ENCODE assay signal across 23 cellular contexts in the genomic region with DNA sequence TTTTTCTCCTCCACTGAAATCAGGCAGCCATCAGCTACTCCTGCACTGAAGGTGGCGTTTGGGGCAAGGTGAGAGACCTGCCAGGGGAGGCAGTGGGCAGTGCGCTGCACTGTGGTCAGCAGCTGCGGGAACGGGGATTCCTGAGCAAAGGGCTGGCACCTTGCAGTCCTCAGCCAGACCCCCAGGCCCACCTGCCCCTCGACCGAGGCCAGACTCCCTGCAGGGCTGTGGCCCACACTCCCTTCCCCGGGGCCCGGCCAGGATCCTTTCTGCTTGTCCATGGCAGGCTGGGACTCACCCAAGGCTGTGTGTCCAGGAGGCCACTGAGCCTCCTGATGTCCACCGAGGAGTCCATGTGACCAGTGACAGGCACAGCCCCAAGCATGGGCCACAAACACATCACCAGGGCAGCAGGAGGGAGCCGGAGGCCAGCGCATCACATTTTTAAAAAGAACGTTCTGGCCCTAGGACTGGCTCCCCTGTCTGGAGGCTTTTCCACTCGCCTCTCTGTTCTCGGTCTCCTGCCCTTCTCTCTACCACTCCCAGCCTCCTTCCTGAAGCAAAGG. TPM values are rescaled to one million over a fixed set of nuclear protein-coding genes. Genes with fewer than 3 reads are reported as not detected.
DNase-seq lines count a peak whose midpoint lies in the region; ATAC-seq, FAIRE-seq and TF ChIP-seq lines count a peak whose summit lies in the region.
"Had no signal": no experiment of that assay in that cellular context is flagged by ENCODE, and none has a peak within 500 bp of the region (broad histone marks: within the 10 kb centered on the region; RNA-seq: fewer than 3 reads in every experiment).

No MANE protein-coding gene starts in this region.

- H2AFZ ChIP-seq in DND-41 (ENCODE audit: low read depth, low read length), result no peak overlapping the region
- H2AFZ ChIP-seq in HepG2 (ENCODE audit: low read length), result no peak overlapping the region
- no peak overlapping the region for H2AFZ ChIP-seq in mammary epithelial cell (ENCODE audit: low read depth, low read length)

- peak overlapping the region; percentile 92 for H3K27ac Mint-ChIP-seq in T-helper 17 cell
- H3K27ac Mint-ChIP-seq in activated CD4-positive, alpha-beta T cell treated with anti-CD3 and anti-CD28 coated beads for 36 hours, result no peak overlapping the region
- H3K27ac Mint-ChIP-seq: B cell had no signal

- CTCF ChIA-PET in HepG2 (lab: Yijun Ruan, JAX; ENCODE audit: low intra/inter-chr PET ratio, low total read pairs) (no interaction called here), mammary epithelial cell (lab: Charles Lee; ENCODE audit: low non-redundant PET) (no interaction called here)
- CTCF ChIA-PET in activated CD4-positive, alpha-beta T cell treated with anti-CD3 and anti-CD28 coated beads for 36 hours (lab: Charles Lee), result no interaction called here

- no peaks in the 10 kb centered on the region for H4K20me1 ChIP-seq in DND-41 (ENCODE audit: insufficient read depth, low read length)
- no peaks in the 10 kb centered on the region for H4K20me1 ChIP-seq in HepG2 (ENCODE audit: insufficient read depth, low read length)
- no peaks in the 10 kb centered on the region for H4K20me1 ChIP-seq in mammary epithelial cell (ENCODE audit: insufficient read depth, low read length)

- POLR2A ChIA-PET in HepG2 (lab: Yijun Ruan, JAX), result interaction anchor here (1.3 kb wide), 1 partner anchor 28 kb away, joined by 3 read pairs; a partner anchor contains a TSS
- POLR2A ChIA-PET in activated CD4-positive, alpha-beta T cell treated with anti-CD3 and anti-CD28 coated beads for 36 hours (lab: Charles Lee), result no interaction called here

- WGBS in HepG2 (ENCODE audit: low lambda C conversion rate), result 19% methylated on average over 13 of the region's 14 CpGs
- 83% methylated on average over 6 of the region's 14 CpGs for WGBS in mammary epithelial cell (ENCODE audit: low coverage, missing lambda C conversion rate)

- in situ Hi-C loops in HepG2 (cut with HindIII; ENCODE audit: extremely low pct_ligation_motif_present, low pct_unique_long_range_greater_than_20kb), result no loop called here
- in situ Hi-C loops in mammary epithelial cell (cut with MboI; ENCODE audit: low sequenced_read_pairs in 2 of 2), result no loop called here

- H3K4me2 ChIP-seq in DND-41 (ENCODE audit: insufficient read depth, low read length), result peak overlapping the region; percentile 58
- no peak overlapping the region for H3K4me2 ChIP-seq in HepG2 (ENCODE audit: low read depth, low read length)
- no peak overlapping the region for H3K4me2 ChIP-seq in mammary epithelial cell (ENCODE audit: insufficient read depth, low read depth, low read length)

- TF ChIP-seq EP300 in HepG2 (IDR thresholded peaks at IDR 0.05; ENCODE audit: low read depth in 2 of 2, low read length in 2 of 2), result no peak
- no peak for TF ChIP-seq EP300 in HepG2 (CRISPR knock-in tag; IDR thresholded peaks at IDR 0.05; ENCODE audit: borderline replicate concordance)

- H3K4me1 Mint-ChIP-seq in T-helper 17 cell, result peaks cover 22% of the 10 kb centered on the region
- H3K4me1 Mint-ChIP-seq in activated CD4-positive, alpha-beta T cell treated with anti-CD3 and anti-CD28 coated beads for 36 hours, result peaks cover 25% of the 10 kb centered on the region

- H3K79me2 ChIP-seq in DND-41 (ENCODE audit: insufficient read depth, low read length), result no peaks in the 10 kb centered on the region
- H3K79me2 ChIP-seq in HepG2 (ENCODE audit: insufficient read depth, low read length), result no peaks in the 10 kb centered on the region
- no peaks in the 10 kb centered on the region for H3K79me2 ChIP-seq in mammary epithelial cell (ENCODE audit: insufficient read depth, low read length)

- DNase-seq in DND-41 (no peak), T-helper 17 cell (no peak), HepG2 (ENCODE audit: low spot score) (no peak), mammary epithelial cell (no peak), erythroblast (lab: John Stamatoyannopoulos, UW) (no peak)
- no peak for DNase-seq in activated CD4-positive, alpha-beta T cell treated with anti-CD3 and anti-CD28 coated beads for 36 hours
- DNase-seq: Calu3, DMS79 treated with DMSO at 0.1 percent for 48 hours, Kasumi-1, NCI-H1105, NCI-H1436 treated with DMSO at 0.1 percent for 48 hours, NCI-H187 treated with DMSO at 0.1 percent for 48 hours, NCI-H446, NCI-H524 treated with DMSO at 0.1 percent for 48 hours, NCI-H774, PC-3, SJCRH30 had no signal

- dilution Hi-C loops in mammary epithelial cell (cut with HindIII; ENCODE audit: low sequenced_read_pairs), result loop anchor here (5.0 kb wide), 1 partner anchor 38 kb away; no protein-coding TSS in a partner anchor

- intact Hi-C loops in HepG2 (cut with micrococcal nuclease; ENCODE audit: unreplicated experiment) (no loop called here), mammary epithelial cell (cut with micrococcal nuclease) (no loop called here)
- intact Hi-C loops in activated CD4-positive, alpha-beta T cell treated with anti-CD3 and anti-CD28 coated beads for 36 hours (cut with DNase I, micrococcal nuclease), result no loop called here

- FAIRE-seq in HepG2 (lab: Jason Lieb, UNC), result no peak
- FAIRE-seq: GM12892, H54, K562 had no signal

- no peaks in the 10 kb centered on the region for H3K36me3 ChIP-seq in DND-41 (ENCODE audit: insufficient read depth, low read length)
- no peaks in the 10 kb centered on the region for H3K36me3 ChIP-seq in HepG2 (replicated peaks in 1 of 2; ENCODE audit: control insufficient read depth in 1 of 2, insufficient read depth in 2 of 2, low read length in 2 of 2)
- no peaks in the 10 kb centered on the region for H3K36me3 ChIP-seq in mammary epithelial cell (ENCODE audit: insufficient read depth, low read length)
- H3K36me3 ChIP-seq: SJCRH30 had no signal

- ATAC-seq in DND-41 (ENCODE audit: insufficient read depth, low read depth) (no peak), T-helper 17 cell (no peak), HepG2 (peak; percentile 21; the same call in 2 of the 3 replicates), GM21367 (IDR thresholded peaks at IDR 0.05; ENCODE audit: unreplicated experiment) (no peak)
- no peak for ATAC-seq in activated CD4-positive, alpha-beta T cell treated with anti-CD3 and anti-CD28 coated beads for 36 hours
- ATAC-seq: K562, PC-3, Right ventricle myocardium inferior had no signal

- H3K27me3 ChIP-seq in DND-41 (ENCODE audit: insufficient read depth, low read length, poor library complexity), result no peaks in the 10 kb centered on the region
- peaks cover 11 to 61% of the 10 kb centered on the region in 2 experiments; a peak in 4 of 5 replicates for H3K27me3 ChIP-seq in HepG2 (ENCODE audit: control insufficient read depth in 1 of 2, insufficient read depth in 2 of 2, low read length in 2 of 2)
- H3K27me3 ChIP-seq in mammary epithelial cell (ENCODE audit: insufficient read depth, low read length), result peaks cover 7% of the 10 kb centered on the region

- TF ChIP-seq CTCF in DND-41 (IDR thresholded peaks at IDR 0.05; ENCODE audit: borderline replicate concordance, extremely low read depth, low read length, poor library complexity, severe bottlenecking) (no peak), HepG2 (CRISPR knock-in tag; IDR thresholded peaks at IDR 0.05) (no peak), mammary epithelial cell (conservative IDR thresholded peaks at IDR 0.05 in 1 of 2, IDR thresholded peaks at IDR 0.05 in 1 of 2; ENCODE audit: extremely low read depth in 1 of 2, insufficient read depth in 1 of 2, low read depth in 1 of 2, low read length in 2 of 2) (no peak)

- peaks cover 2% of the 10 kb centered on the region for H3K36me3 Mint-ChIP-seq in T-helper 17 cell (ENCODE audit: low read depth)
- no peaks in the 10 kb centered on the region for H3K36me3 Mint-ChIP-seq in activated CD4-positive, alpha-beta T cell treated with anti-CD3 and anti-CD28 coated beads for 36 hours (ENCODE audit: low read depth)

- H3K27ac ChIP-seq in DND-41 (ENCODE audit: low read length) (peak overlapping the region; percentile 89), HepG2 (ENCODE audit: extremely low read length, insufficient read depth, low read length) (no peak overlapping the region), mammary epithelial cell (ENCODE audit: insufficient read depth, low read depth, low read length) (no peak overlapping the region)
- H3K27ac ChIP-seq: SJCRH30 had no signal

- H3K4me3 Mint-ChIP-seq in T-helper 17 cell, result peak overlapping the region; percentile 69
- no peak overlapping the region for H3K4me3 Mint-ChIP-seq in activated CD4-positive, alpha-beta T cell treated with anti-CD3 and anti-CD28 coated beads for 36 hours
- H3K4me3 Mint-ChIP-seq: B cell had no signal

- H3K9me3 ChIP-seq in DND-41 (ENCODE audit: insufficient read depth, low read length, severe bottlenecking) (no peaks in the 10 kb centered on the region), T-helper 17 cell (ENCODE audit: control insufficient read depth, low read length, poor library complexity, severe bottlenecking) (no peaks in the 10 kb centered on the region), HepG2 (ENCODE audit: low read length) (no peaks in the 10 kb centered on the region), mammary epithelial cell (replicated peaks; ENCODE audit: insufficient read depth, low read length) (no peaks in the 10 kb centered on the region)
- H3K9me3 ChIP-seq: SJCRH30 had no signal

- H3K4me1 ChIP-seq in DND-41 (ENCODE audit: insufficient read depth, low read length) (peaks cover 41% of the 10 kb centered on the region), HepG2 (ENCODE audit: insufficient read depth, low read length) (peaks cover 10% of the 10 kb centered on the region), mammary epithelial cell (ENCODE audit: insufficient read depth, low read length) (no peaks in the 10 kb centered on the region)
- H3K4me1 ChIP-seq: SJCRH30 had no signal

- H3K4me3 ChIP-seq in DND-41 (ENCODE audit: low read depth in 1 of 2, low read length in 2 of 2) (peak overlapping the region in 1 of 2 experiments; percentile 10; a peak in 1 of 4 replicates), HepG2 (replicated peaks in 1 of 3; ENCODE audit: insufficient read depth in 1 of 3, low read depth in 2 of 3, low read length in 3 of 3) (no peak overlapping the region), mammary epithelial cell (replicated peaks in 1 of 3; ENCODE audit: insufficient read depth in 1 of 3, low read depth in 2 of 3, low read length in 3 of 3) (no peak overlapping the region)
- H3K4me3 ChIP-seq: K562, SJCRH30 had no signal

- no peaks in the 10 kb centered on the region for H3K9me3 Mint-ChIP-seq in activated CD4-positive, alpha-beta T cell treated with anti-CD3 and anti-CD28 coated beads for 36 hours (ENCODE audit: low read depth)

- H3K9ac ChIP-seq in DND-41 (ENCODE audit: low read depth, low read length), result peak overlapping the region; percentile 19
- H3K9ac ChIP-seq in HepG2 (ENCODE audit: insufficient read depth, low read depth, low read length), result no peak overlapping the region
- H3K9ac ChIP-seq in mammary epithelial cell (ENCODE audit: insufficient read depth, low read length), result no peak overlapping the region

- BruUV-seq in HepG2 (replicated peaks; lab: Mats Ljungman, UMichigan) (no TSS peak), mammary epithelial cell (replicated peaks; lab: Mats Ljungman, UMichigan) (no TSS peak)

- H3K27me3 Mint-ChIP-seq in T-helper 17 cell, result peaks cover 18% of the 10 kb centered on the region
- H3K27me3 Mint-ChIP-seq in activated CD4-positive, alpha-beta T cell treated with anti-CD3 and anti-CD28 coated beads for 36 hours, result no peaks in the 10 kb centered on the region

- no peak for TF ChIP-seq POLR2A in HepG2 (IDR thresholded peaks at IDR 0.05; ENCODE audit: insufficient read depth in 1 of 2, low read depth in 2 of 2, low read length in 2 of 2)
- no peak for TF ChIP-seq POLR2A in erythroblast (IDR thresholded peaks at IDR 0.05; ENCODE audit: low read length)

- no peak for TF ChIP-seq RAD21 in HepG2 (CRISPR knock-in tag; IDR thresholded peaks at IDR 0.05)

RNA-seq across cellular contexts. Expression of a gene that starts 28.5 kb away (rescaled TPM):
- total RNA-seq in T-helper 17 cell (10 to 100 TPM; 64.4 to 64.5 TPM), HepG2 (2016; rRNA removed; fragmentation: Illumina TruSeq; extraction: Trizol) (4.7 and 4.9 TPM in 2 replicates), mammary epithelial cell (1 to 10 TPM; 2.7 to 9.1 TPM)
- total RNA-seq in HepG2 (2016; cell fraction: cytosol; rRNA removed; fragmentation: Illumina TruSeq; extraction: Trizol; ENCODE audit: low read depth), result 11.1 and 13.2 TPM in 2 replicates
- total RNA-seq in HepG2 (2016; cell fraction: insoluble cytoplasmic fraction; rRNA removed; fragmentation: Illumina TruSeq; extraction: Trizol), result 3.2 TPM in 2 replicates
- total RNA-seq in HepG2 (2016; cell fraction: membrane; rRNA removed; fragmentation: Illumina TruSeq; extraction: Trizol), result 2.2 and 2.9 TPM in 2 replicates
- 7.0 and 9.7 TPM in 2 replicates for total RNA-seq in HepG2 (2016; cell fraction: nucleus; rRNA removed; fragmentation: Illumina TruSeq; extraction: Trizol)
- polyA plus RNA-seq in HepG2 (2011; rRNA removed) (0.61 and 0.66 TPM in 2 replicates), mammary epithelial cell (1.3 TPM)
- 0.35 and 0.46 TPM in 2 replicates for polyA plus RNA-seq in HepG2 (2011; cell fraction: cytosol; rRNA removed)
- 3.4 and 4.2 TPM in 2 replicates for polyA plus RNA-seq in HepG2 (2011; cell fraction: nucleus; rRNA removed)
- polyA plus RNA-seq in HepG2 (2012), result 3.6 and 4.0 TPM in 2 replicates
- polyA plus RNA-seq in HepG2 (2016; cell fraction: cytosol; fragmentation: Illumina TruSeq; extraction: Trizol; ENCODE audit: low read depth), result 0.14 and 0.17 TPM in 2 replicates
- polyA plus RNA-seq in HepG2 (2016; cell fraction: insoluble cytoplasmic fraction; fragmentation: Illumina TruSeq; extraction: Trizol; ENCODE audit: low read depth), result 2.5 and 3.2 TPM in 2 replicates
- polyA plus RNA-seq in HepG2 (2016; cell fraction: membrane; fragmentation: Illumina TruSeq; extraction: Trizol; ENCODE audit: low read depth), result 0.18 and 0.30 TPM in 2 replicates
- polyA plus RNA-seq in HepG2 (2016; cell fraction: nucleus; fragmentation: Illumina TruSeq; extraction: Trizol; ENCODE audit: insufficient read depth, low read depth), result 10.3 and 10.4 TPM in 2 replicates
- 4.5 and 10.3 TPM in 2 replicates for polyA minus RNA-seq in HepG2 (2011; rRNA and poly(A)+ RNA removed; ENCODE audit: low replicate concordance)
- 2.3 and 2.8 TPM in 2 replicates for polyA minus RNA-seq in HepG2 (2011; cell fraction: cytosol; rRNA and poly(A)+ RNA removed)
- polyA minus RNA-seq in HepG2 (2011; cell fraction: nucleus; rRNA and poly(A)+ RNA removed), result 6.7 and 7.3 TPM in 2 replicates
- 3.2 TPM for polyA minus RNA-seq in mammary epithelial cell
- 10 to 100 TPM; 19.6 to 20.3 TPM for total RNA-seq in activated CD4-positive, alpha-beta T cell treated with anti-CD3 and anti-CD28 coated beads for 36 hours
